8 cellular contexts compared by ENCODE assay signal in the genomic region with DNA sequence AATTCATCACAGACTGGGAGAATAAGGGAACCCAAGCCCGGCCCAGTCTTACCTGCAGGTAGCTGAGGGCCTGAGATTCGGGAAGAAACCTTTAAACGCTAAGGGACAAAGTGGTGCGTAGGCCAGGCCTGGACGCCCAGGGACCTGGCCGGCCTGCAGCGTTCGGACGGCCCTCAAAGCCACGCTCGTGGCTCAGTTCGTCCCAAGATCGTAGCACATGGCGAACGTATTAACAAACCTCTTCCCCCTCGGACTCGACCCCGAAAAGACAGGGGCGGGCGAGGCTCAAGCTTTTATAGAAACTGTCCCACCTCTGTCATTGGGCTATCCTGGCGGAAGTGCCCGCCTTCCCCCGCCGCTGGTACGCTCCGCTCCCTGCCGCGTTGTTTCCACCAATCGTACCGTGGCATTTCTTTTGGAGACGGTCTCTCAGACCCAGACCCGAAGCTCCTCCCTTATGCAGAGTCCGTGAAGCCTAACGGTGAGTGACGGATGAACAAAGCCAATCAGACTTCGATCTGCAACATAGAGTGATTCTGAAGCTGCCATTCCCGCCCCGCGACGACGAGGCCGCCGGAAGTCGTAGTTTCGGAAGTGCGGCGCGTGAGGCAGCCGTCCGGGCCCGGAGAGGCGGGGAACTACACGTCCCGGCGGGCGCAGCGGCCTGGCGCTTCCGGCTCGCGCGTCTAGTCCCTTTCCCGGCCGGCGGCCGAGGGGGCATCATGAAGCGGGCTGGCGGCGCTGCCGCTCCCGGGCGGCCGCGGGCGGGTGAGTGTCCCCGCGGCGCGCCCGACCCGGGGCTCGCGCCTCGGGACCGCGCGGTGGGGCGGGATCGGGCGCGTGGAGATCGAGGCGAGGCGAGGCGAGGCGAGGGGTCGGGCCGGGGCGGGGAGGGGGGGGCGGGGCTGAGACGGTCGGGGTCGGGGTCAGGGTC. TPM values are rescaled to one million over a fixed set of nuclear protein-coding genes. Genes with fewer than 3 reads are reported as not detected.
DNase-seq lines count a peak whose midpoint lies in the region; ATAC-seq and TF ChIP-seq lines count a peak whose summit lies in the region.

A gene (plus strand): TSS at position 692 of the 934 bp plus-strand sequence. CDS start 8,139 bp downstream, outside the sequence.

- peaks cover 28% of the 10 kb centered on the region for H3K4me1 Mint-ChIP-seq in activated CD4-positive, alpha-beta T cell treated with anti-CD3 and anti-CD28 coated beads, Interleukin-2, amount 10 ng/mL, durations not matched to agents 24 days and 14 days

- no peaks in the 10 kb centered on the region for H3K27me3 Mint-ChIP-seq in activated CD4-positive, alpha-beta T cell treated with anti-CD3 and anti-CD28 coated beads, Interleukin-2, amount 10 ng/mL, durations not matched to agents 24 days and 14 days

- no peaks in the 10 kb centered on the region for H3K27me3 ChIP-seq in BJ (ENCODE audit: control insufficient read depth, insufficient read depth, low read length)
- H3K27me3 ChIP-seq in colonic mucosa, result no peaks in the 10 kb centered on the region

- peak within 1 kb of the TSS; percentile 94 for H3K27ac Mint-ChIP-seq in activated CD4-positive, alpha-beta T cell treated with anti-CD3 and anti-CD28 coated beads, Interleukin-2, amount 10 ng/mL, durations not matched to agents 24 days and 14 days

- no peaks in the 10 kb centered on the region for H3K9me3 Mint-ChIP-seq in activated CD4-positive, alpha-beta T cell treated with anti-CD3 and anti-CD28 coated beads, Interleukin-2, amount 10 ng/mL, durations not matched to agents 24 days and 14 days

- POLR2A ChIA-PET in BJ (lab: Charles Lee), result interaction anchor here (0.5 to 1.8 kb wide), 15 partner anchors 19 to 735 kb away, joined by 3 to 22 read pairs (median 6); a partner anchor contains a TSS

- peaks cover 47% of the 10 kb centered on the region for H3K36me3 Mint-ChIP-seq in activated CD4-positive, alpha-beta T cell treated with anti-CD3 and anti-CD28 coated beads, Interleukin-2, amount 10 ng/mL, durations not matched to agents 24 days and 14 days (ENCODE audit: low read depth)

- H3K27ac ChIP-seq in colonic mucosa, result peak within 1 kb of the TSS; percentile 67

- H3K4me3 Mint-ChIP-seq in activated CD4-positive, alpha-beta T cell treated with anti-CD3 and anti-CD28 coated beads, Interleukin-2, amount 10 ng/mL, durations not matched to agents 24 days and 14 days, result peak within 1 kb of the TSS; percentile 92

- intact Hi-C loops in activated CD4-positive, alpha-beta T cell treated with anti-CD3 and anti-CD28 coated beads, Interleukin-2, amount 10 ng/mL, durations not matched to agents 24 days and 14 days (cut with micrococcal nuclease), result loop anchor here (1.0 to 5.0 kb wide), 8 partner anchors 59 to 597 kb away; a partner anchor contains a TSS
- intact Hi-C loops in colonic mucosa (cut with DNase I), result no loop called here

- H3K9ac ChIP-seq in colonic mucosa (ENCODE audit: low read depth in 2 of 2, low read length in 2 of 2), result peak within 1 kb of the TSS; percentile 84 to 100

- DNase-seq in BJ (ENCODE audit: low read depth) (peak; percentile 100), NCI-H526 treated with DMSO at 0.1 percent for 48 hours (lab: John Stamatoyannopoulos, UW) (peak; percentile 97), colonic mucosa (peak; percentile 99), kidney tubule cell (ENCODE audit: low spot score) (peak; percentile 100)
- DNase-seq in activated CD4-positive, alpha-beta T cell treated with anti-CD3 and anti-CD28 coated beads, Interleukin-2, amount 10 ng/mL, durations not matched to agents 24 days and 14 days, result peak; percentile 99
- peak; percentile 88 to 96 (median 92) for DNase-seq in stimulated activated CD4-positive, alpha-beta T cell treated with anti-CD3 and anti-CD28 coated beads, Interleukin-1b, Interleukin-23, amount 100 ng/mL, for 24 hours (ENCODE audit: low read depth in 4 of 4, low spot score in 1 of 4)

- peaks cover 60% of the 10 kb centered on the region for H3K4me1 ChIP-seq in colonic mucosa

- CTCF ChIA-PET in BJ (lab: Yijun Ruan, JAX), result interaction anchor here (0.8 to 1.4 kb wide), 4 partner anchors 8 to 133 kb away, joined by 3 to 5 read pairs (median 4); no protein-coding TSS in a partner anchor

- H3K9me3 ChIP-seq in colonic mucosa, result no peaks in the 10 kb centered on the region

- no peak for TF ChIP-seq CTCF in BJ (IDR thresholded peaks at IDR 0.05; ENCODE audit: insufficient read depth, low read depth, low read length)
- TF ChIP-seq CTCF in colonic mucosa (IDR thresholded peaks at IDR 0.05), result no peak

- ATAC-seq in GM19324 (IDR thresholded peaks at IDR 0.05; ENCODE audit: low FRiP score, unreplicated experiment), result peak; percentile 89
- peak; percentile 69 for ATAC-seq in HG03469 (IDR thresholded peaks at IDR 0.05; ENCODE audit: unreplicated experiment)

- H3K4me3 ChIP-seq in BJ (ENCODE audit: low read depth, low read length), result peak within 1 kb of the TSS; percentile 87
- peak within 1 kb of the TSS; percentile 76 for H3K4me3 ChIP-seq in colonic mucosa

- H3K36me3 ChIP-seq in BJ (ENCODE audit: control insufficient read depth, insufficient read depth, low read length) (peaks cover 20% of the 10 kb centered on the region), colonic mucosa (no peaks in the 10 kb centered on the region)

RNA-seq across cellular contexts. Expression of the gene that starts here (rescaled TPM):
- 37.0 and 68.1 TPM in 2 replicates for polyA plus RNA-seq in BJ (2011; rRNA removed)
- polyA minus RNA-seq in BJ (2011; rRNA and poly(A)+ RNA removed), result 58.9 and 76.8 TPM in 2 replicates
- 68.7 and 80.3 TPM in 2 replicates for total RNA-seq in activated CD4-positive, alpha-beta T cell treated with anti-CD3 and anti-CD28 coated beads, Interleukin-2, amount 10 ng/mL, durations not matched to agents 24 days and 14 days
- total RNA-seq in colonic mucosa, result 100 to 1,000 TPM; 102 to 131 TPM

Comparison
In these comparisons a context has a peak if more than half of its experiments do, and no peak if none do; other contexts are left out.
1. Peak in every context shown above with its lines: DNase-seq, ATAC-seq, H3K4me3 ChIP-seq and H3K27ac ChIP-seq.